Comparison of ENCODE assay signal across 18 cellular contexts in genomic region chr21:38312822-38313221, GRCh38. TPM values are rescaled to one million over a fixed set of nuclear protein-coding genes. Genes with fewer than 3 reads are reported as not detected.
"Had no signal": no experiment of that assay in that cellular context is flagged by ENCODE, and none has a peak within 500 bp of the region (broad histone marks: within the 10 kb centered on the region; RNA-seq: fewer than 3 reads in every experiment).

No MANE protein-coding gene starts in this region.

- H3K36me3 Mint-ChIP-seq: activated naive CD8-positive, alpha-beta T cell treated with anti-CD3 and anti-CD28 coated beads for 36 hours; stimulated activated naive B cell treated with anti-CD40 and anti-IgM and Interleukin-4, amounts not matched to agents 10 μg/mL and 1 μg/mL and 100 μg/mL, for 72 hours had no signal

- H3K9me3 ChIP-seq: mucosa of descending colon, neutrophil, tibial nerve had no signal

- H3K36me3 ChIP-seq: brain microvascular endothelial cell, neutrophil, tibial nerve had no signal

- FAIRE-seq: endothelial cell of umbilical vein had no signal

- H3K9me3 Mint-ChIP-seq: activated naive CD8-positive, alpha-beta T cell treated with anti-CD3 and anti-CD28 coated beads for 36 hours; activated T-helper 1 cell treated with anti-CD3 and anti-CD28 coated beads, Interleukin-12 subunit alpha, Interleukin-12 subunit beta, Interleukin-2, Interleukin-4 antibody, amounts not matched to agents 30 ng/mL and 10 ng/mL and 1 ng/mL, durations not matched to agents 14 hours and 24 hours and 36 hours; stimulated activated naive B cell treated with anti-CD40 and anti-IgM and Interleukin-4, amounts not matched to agents 10 μg/mL and 1 μg/mL and 100 μg/mL, for 72 hours had no signal

- H3K27me3 Mint-ChIP-seq: stimulated activated naive B cell treated with anti-CD40 and anti-IgM and Interleukin-4, amounts not matched to agents 10 μg/mL and 1 μg/mL and 100 μg/mL, for 72 hours had no signal

- H3K27ac Mint-ChIP-seq: activated naive CD8-positive, alpha-beta T cell treated with anti-CD3 and anti-CD28 coated beads for 36 hours; activated T-helper 1 cell treated with anti-CD3 and anti-CD28 coated beads, Interleukin-12 subunit alpha, Interleukin-12 subunit beta, Interleukin-2, Interleukin-4 antibody, amounts not matched to agents 30 ng/mL and 10 ng/mL and 1 ng/mL, durations not matched to agents 14 hours and 24 hours and 36 hours; stimulated activated naive B cell treated with anti-CD40 and anti-IgM and Interleukin-4, amounts not matched to agents 10 μg/mL and 1 μg/mL and 100 μg/mL, for 72 hours had no signal

- H3K27ac ChIP-seq: brain microvascular endothelial cell, neutrophil, tibial nerve had no signal

- ATAC-seq: mucosa of descending colon; naive thymus-derived CD4-positive, alpha-beta T cell; stimulated activated naive B cell treated with anti-CD40 and anti-IgM and Interleukin-4, amounts not matched to agents 10 μg/mL and 1 μg/mL and 100 μg/mL, for 72 hours had no signal

- H3K4me1 ChIP-seq: tibial nerve had no signal

- H3K4me3 Mint-ChIP-seq: activated naive CD8-positive, alpha-beta T cell treated with anti-CD3 and anti-CD28 coated beads for 36 hours; activated T-helper 1 cell treated with anti-CD3 and anti-CD28 coated beads, Interleukin-12 subunit alpha, Interleukin-12 subunit beta, Interleukin-2, Interleukin-4 antibody, amounts not matched to agents 30 ng/mL and 10 ng/mL and 1 ng/mL, durations not matched to agents 14 hours and 24 hours and 36 hours; naive thymus-derived CD4-positive, alpha-beta T cell; stimulated activated naive B cell treated with anti-CD40 and anti-IgM and Interleukin-4, amounts not matched to agents 10 μg/mL and 1 μg/mL and 100 μg/mL, for 72 hours had no signal

- H3K4me3 ChIP-seq: mucosa of descending colon, tibial nerve had no signal

- H3K27me3 ChIP-seq: brain microvascular endothelial cell, neutrophil, tibial nerve had no signal

- DNase-seq: activated CD4-positive, CD25-positive, alpha-beta regulatory T cell treated with anti-CD3 and anti-CD28 coated beads, Interleukin-2, amount 50 U/mL, for 72 hours; activated naive CD8-positive, alpha-beta T cell treated with anti-CD3 and anti-CD28 coated beads for 36 hours; brain microvascular endothelial cell; effector CD8-positive, alpha-beta T cell; foreskin fibroblast; glutamatergic neuron; hypothalamus; mucosa of descending colon; naive thymus-derived CD4-positive, alpha-beta T cell; retina; stimulated activated CD4-positive, alpha-beta T cell treated with anti-CD3 and anti-CD28 coated beads, Interleukin-2, amount 100 ng/mL, for 48 hours; stimulated activated naive B cell treated with anti-CD40 and anti-IgM and Interleukin-4, amounts not matched to agents 10 μg/mL and 1 μg/mL and 100 μg/mL, for 72 hours; T-helper 1 cell; T1000 had no signal

- H3K4me1 Mint-ChIP-seq: activated naive CD8-positive, alpha-beta T cell treated with anti-CD3 and anti-CD28 coated beads for 36 hours; stimulated activated naive B cell treated with anti-CD40 and anti-IgM and Interleukin-4, amounts not matched to agents 10 μg/mL and 1 μg/mL and 100 μg/mL, for 72 hours had no signal

RNA-seq across cellular contexts. Expression of gene KCNJ15, which starts 56.0 kb away (rescaled TPM):
- polyA plus RNA-seq: naive thymus-derived CD4-positive, alpha-beta T cell had no signal
